27 cellular contexts compared by ENCODE assay signal in the genomic region with DNA sequence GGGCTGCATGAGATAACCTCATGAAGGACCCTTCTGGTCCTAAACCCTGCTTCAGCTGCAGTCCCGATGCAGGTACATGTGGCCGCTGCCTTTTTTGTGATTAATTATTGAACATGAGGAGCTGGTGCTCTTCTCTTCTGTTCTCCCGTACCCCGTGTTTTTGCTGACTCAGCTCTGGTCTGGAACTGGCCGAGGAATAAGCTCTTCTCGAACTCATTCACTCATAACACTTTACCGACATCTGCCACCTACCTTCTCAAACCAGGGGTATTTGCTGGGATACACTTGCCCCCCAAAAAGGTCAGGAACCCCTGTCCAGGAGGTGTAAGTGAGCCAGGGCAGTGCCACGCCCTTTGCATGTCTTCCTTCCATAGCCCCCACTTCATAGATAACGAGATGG. TPM values are rescaled to one million over a fixed set of nuclear protein-coding genes. Genes with fewer than 3 reads are reported as not detected.
"Had no signal": no experiment of that assay in that cellular context is flagged by ENCODE, and none has a peak within 500 bp of the region (broad histone marks: within the 10 kb centered on the region; RNA-seq: fewer than 3 reads in every experiment).

No MANE protein-coding gene starts in this region.

- ATAC-seq: esophagus mucosa; gastrocnemius medialis; heart left ventricle; left colon; left lobe of liver; lower lobe of right lung; naive thymus-derived CD4-positive, alpha-beta T cell had no signal

- FAIRE-seq: colon, kidney had no signal

- DNase-seq: dermis blood vessel endothelial cell; dorsolateral prefrontal cortex; effector CD4-positive, alpha-beta T cell; effector memory CD4-positive, alpha-beta T cell; erythroblast; esophagus squamous epithelium; foreskin fibroblast; foreskin melanocyte; gastrocnemius medialis; heart left ventricle; hypothalamus; islet precursor cell; kidney; kidney glomerular epithelial cell; left colon; left ventricle myocardium inferior; lower lobe of right lung; mesendoderm; midbrain; naive thymus-derived CD4-positive, alpha-beta T cell had no signal

- H3K4me3 ChIP-seq: coronary artery, dorsolateral prefrontal cortex, esophagus squamous epithelium, gastrocnemius medialis, heart left ventricle, hepatocyte, left ventricle myocardium inferior, lower lobe of right lung had no signal

- H3K36me3 ChIP-seq: esophagus squamous epithelium, gastrocnemius medialis, heart left ventricle, left ventricle myocardium inferior, lower lobe of right lung had no signal

- H3K9me3 ChIP-seq: esophagus squamous epithelium, gastrocnemius medialis, heart left ventricle, left ventricle myocardium inferior, lower lobe of right lung had no signal

- H3K36me3 Mint-ChIP-seq: naive thymus-derived CD4-positive, alpha-beta T cell had no signal

- H3K79me2 ChIP-seq: hepatocyte had no signal

- H3K27me3 ChIP-seq: dorsolateral prefrontal cortex, gastrocnemius medialis had no signal

- H3K27ac ChIP-seq: coronary artery, dorsolateral prefrontal cortex, epithelial cell of prostate, esophagus squamous epithelium, gastrocnemius medialis, heart left ventricle, hepatocyte, left ventricle myocardium inferior, lower lobe of right lung had no signal

- H2AFZ ChIP-seq: hepatocyte had no signal

- H3K4me2 ChIP-seq: hepatocyte had no signal

- H3K9me3 Mint-ChIP-seq: naive thymus-derived CD4-positive, alpha-beta T cell had no signal

RNA-seq across cellular contexts. Expression of gene KCNQ4, which starts 31.8 kb away (rescaled TPM):
- total RNA-seq: dermis blood vessel endothelial cell, hepatocyte, lung microvascular endothelial cell had no signal
- polyA plus RNA-seq: hepatocyte had no signal
